ENCODE assay signal across 1 cellular context in genomic region chr2:148014616-148015015, GRCh38.
TF ChIP-seq lines count a peak whose summit lies in the region.

No MANE protein-coding gene starts in this region.

TF ChIP-seq in HEK293, 187 proteins besides CTCF, POLR2A, EP300 and RAD21 (continued from another document):
- TF ChIP-seq, protein P1, sequence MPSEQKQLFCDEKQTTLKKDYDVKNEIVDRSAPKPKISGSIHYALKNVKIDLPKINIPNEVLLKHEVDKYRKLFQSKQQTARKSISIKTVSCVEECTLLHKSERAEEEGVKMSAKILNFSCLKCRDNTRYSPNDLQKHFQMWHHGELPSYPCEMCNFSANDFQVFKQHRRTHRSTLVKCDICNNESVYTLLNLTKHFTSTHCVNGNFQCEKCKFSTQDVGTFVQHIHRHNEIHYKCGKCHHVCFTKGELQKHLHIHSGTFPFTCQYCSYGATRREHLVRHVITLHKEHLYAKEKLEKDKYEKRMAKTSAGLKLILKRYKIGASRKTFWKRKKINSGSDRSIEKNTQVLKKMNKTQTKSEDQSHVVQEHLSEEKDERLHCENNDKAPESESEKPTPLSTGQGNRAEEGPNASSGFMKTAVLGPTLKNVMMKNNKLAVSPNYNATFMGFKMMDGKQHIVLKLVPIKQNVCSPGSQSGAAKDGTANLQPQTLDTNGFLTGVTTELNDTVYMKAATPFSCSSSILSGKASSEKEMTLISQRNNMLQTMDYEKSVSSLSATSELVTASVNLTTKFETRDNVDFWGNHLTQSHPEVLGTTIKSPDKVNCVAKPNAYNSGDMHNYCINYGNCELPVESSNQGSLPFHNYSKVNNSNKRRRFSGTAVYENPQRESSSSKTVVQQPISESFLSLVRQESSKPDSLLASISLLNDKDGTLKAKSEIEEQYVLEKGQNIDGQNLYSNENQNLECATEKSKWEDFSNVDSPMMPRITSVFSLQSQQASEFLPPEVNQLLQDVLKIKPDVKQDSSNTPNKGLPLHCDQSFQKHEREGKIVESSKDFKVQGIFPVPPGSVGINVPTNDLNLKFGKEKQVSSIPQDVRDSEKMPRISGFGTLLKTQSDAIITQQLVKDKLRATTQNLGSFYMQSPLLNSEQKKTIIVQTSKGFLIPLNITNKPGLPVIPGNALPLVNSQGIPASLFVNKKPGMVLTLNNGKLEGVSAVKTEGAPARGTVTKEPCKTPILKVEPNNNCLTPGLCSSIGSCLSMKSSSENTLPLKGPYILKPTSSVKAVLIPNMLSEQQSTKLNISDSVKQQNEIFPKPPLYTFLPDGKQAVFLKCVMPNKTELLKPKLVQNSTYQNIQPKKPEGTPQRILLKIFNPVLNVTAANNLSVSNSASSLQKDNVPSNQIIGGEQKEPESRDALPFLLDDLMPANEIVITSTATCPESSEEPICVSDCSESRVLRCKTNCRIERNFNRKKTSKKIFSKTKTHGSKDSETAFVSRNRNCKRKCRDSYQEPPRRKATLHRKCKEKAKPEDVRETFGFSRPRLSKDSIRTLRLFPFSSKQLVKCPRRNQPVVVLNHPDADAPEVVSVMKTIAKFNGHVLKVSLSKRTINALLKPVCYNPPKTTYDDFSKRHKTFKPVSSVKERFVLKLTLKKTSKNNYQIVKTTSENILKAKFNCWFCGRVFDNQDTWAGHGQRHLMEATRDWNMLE (tag by site-specific recombination; conservative IDR thresholded peaks at IDR 0.05; ENCODE audit: low read depth): no peak
- TF ChIP-seq ZBTB48 (tag by site-specific recombination; IDR thresholded peaks at IDR 0.05): no peak
- no peak for TF ChIP-seq OVOL3 (tag by site-specific recombination; IDR thresholded peaks at IDR 0.05)
